In the genomic region with DNA sequence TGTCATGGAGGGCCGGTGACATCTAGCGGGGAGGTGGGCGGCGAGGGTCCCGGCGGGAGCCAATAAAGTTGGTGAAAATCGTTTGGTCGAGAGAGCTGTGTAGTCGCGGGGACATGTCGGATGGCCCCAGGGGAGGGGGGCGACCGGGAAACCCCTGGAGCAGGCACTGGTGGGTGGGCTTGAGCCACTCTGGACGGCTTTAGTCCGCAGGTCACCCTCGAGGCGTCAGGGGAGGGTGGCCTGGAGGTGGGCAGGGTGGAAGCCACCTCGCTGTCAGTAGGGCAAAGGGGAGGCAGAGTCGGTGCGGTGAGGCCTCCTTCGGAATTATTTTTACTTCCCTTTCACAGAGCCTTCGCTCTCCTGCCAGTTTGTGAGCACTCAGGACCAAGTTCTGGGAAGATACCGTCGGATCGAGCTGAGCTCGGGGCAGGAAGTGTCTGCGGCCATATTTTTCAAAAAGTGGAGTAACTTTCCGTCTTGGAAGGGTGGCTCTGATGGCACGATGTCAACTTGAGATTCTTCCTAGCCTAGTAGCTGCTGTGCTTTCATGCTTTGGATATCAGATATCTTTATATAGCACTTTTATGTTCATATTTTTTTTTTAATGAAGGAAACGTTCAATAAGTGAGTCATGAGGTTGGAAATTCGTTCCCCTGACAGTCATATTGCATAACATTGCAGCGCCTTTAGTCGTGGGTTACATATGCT, we compare ENCODE assay signal across 1 cellular context.
TF ChIP-seq lines count a peak whose summit lies in the region.

No MANE protein-coding gene starts in this region.

TF ChIP-seq in GM12878, 131 proteins besides CTCF, POLR2A, EP300 and RAD21:
- TF ChIP-seq ELK1 (IDR thresholded peaks at IDR 0.05; ENCODE audit: low read depth, low read length) = no peak
- no peak for TF ChIP-seq SKIL (IDR thresholded peaks at IDR 0.05; ENCODE audit: low read depth, poor library complexity, severe bottlenecking)
- no peak for TF ChIP-seq KAT2A (conservative IDR thresholded peaks at IDR 0.05; ENCODE audit: control insufficient read depth, low read depth, low read length)
- TF ChIP-seq TAF1 (IDR thresholded peaks at IDR 0.05; ENCODE audit: borderline replicate concordance, low read depth, low read length) = no peak
- peak; percentile 34 for TF ChIP-seq MEF2B (IDR thresholded peaks at IDR 0.05; ENCODE audit: partially characterized antibody, poor library complexity, severe bottlenecking)
- TF ChIP-seq USF1 (IDR thresholded peaks at IDR 0.05; ENCODE audit: borderline replicate concordance, extremely low read length, insufficient read depth, low read depth, low read length) = no peak
- no peak for TF ChIP-seq SREBF2 (IDR thresholded peaks at IDR 0.05; ENCODE audit: low read length)
- peak; percentile 29; the same call in 1 of the 2 replicates for TF ChIP-seq MTA3 (IDR thresholded peaks at IDR 0.05; ENCODE audit: borderline replicate concordance, low read length)
- no peak for TF ChIP-seq SUPT20H (IDR thresholded peaks at IDR 0.05; ENCODE audit: borderline replicate concordance, control insufficient read depth, low read depth, low read length)
- peak; percentile 37; the same call in 1 of the 2 replicates for TF ChIP-seq EED (IDR thresholded peaks at IDR 0.05; ENCODE audit: low read depth)
- TF ChIP-seq YY1 (IDR thresholded peaks at IDR 0.05; ENCODE audit: low read depth, low read length) = peak; percentile 49; the same call in 1 of the 2 replicates
- TF ChIP-seq, protein P1, sequence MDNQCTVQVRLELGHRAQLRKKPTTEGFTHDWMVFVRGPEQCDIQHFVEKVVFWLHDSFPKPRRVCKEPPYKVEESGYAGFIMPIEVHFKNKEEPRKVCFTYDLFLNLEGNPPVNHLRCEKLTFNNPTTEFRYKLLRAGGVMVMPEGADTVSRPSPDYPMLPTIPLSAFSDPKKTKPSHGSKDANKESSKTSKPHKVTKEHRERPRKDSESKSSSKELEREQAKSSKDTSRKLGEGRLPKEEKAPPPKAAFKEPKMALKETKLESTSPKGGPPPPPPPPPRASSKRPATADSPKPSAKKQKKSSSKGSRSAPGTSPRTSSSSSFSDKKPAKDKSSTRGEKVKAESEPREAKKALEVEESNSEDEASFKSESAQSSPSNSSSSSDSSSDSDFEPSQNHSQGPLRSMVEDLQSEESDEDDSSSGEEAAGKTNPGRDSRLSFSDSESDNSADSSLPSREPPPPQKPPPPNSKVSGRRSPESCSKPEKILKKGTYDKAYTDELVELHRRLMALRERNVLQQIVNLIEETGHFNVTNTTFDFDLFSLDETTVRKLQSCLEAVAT (IDR thresholded peaks at IDR 0.05) = 0 out of 2 replicates have a peak, but pooled peaks have one; percentile 38
- TF ChIP-seq CEBPZ (IDR thresholded peaks at IDR 0.05; ENCODE audit: low read depth, low read length) = no peak
- no peak for TF ChIP-seq ZNF207 (IDR thresholded peaks at IDR 0.05; ENCODE audit: borderline replicate concordance)
